Comparison of ENCODE assay signal across 28 cellular contexts in genomic region chr2:109343460-109343859, GRCh38.
DNase-seq lines count a peak whose midpoint lies in the region; ATAC-seq, FAIRE-seq and TF ChIP-seq lines count a peak whose summit lies in the region.
"Had no signal": no experiment of that assay in that cellular context is flagged by ENCODE, and none has a peak within 500 bp of the region (broad histone marks: within the 10 kb centered on the region; RNA-seq: fewer than 3 reads in every experiment).

No MANE protein-coding gene starts in this region.

- peak overlapping the region in 9 of 11 experiments; percentile 29 to 97 (median 95); a peak in 13 of 22 replicates for H3K4me2 ChIP-seq in BLaER1 treated with 17β-estradiol and CSF1 and Interleukin-3, amounts not matched to agents 10 nM and 100 nM
- H3K4me2 ChIP-seq in H1 (ENCODE audit: insufficient read depth in 1 of 2, low read depth in 2 of 2, low read length in 2 of 2) = no peak overlapping the region
- H3K4me2 ChIP-seq in neural progenitor cell = peak overlapping the region; percentile 7
- H3K4me2 ChIP-seq in HepG2 (ENCODE audit: low read depth, low read length) = no peak overlapping the region
- H3K4me2 ChIP-seq: A549, KMS-11 had no signal

- no peak overlapping the region for H3K27ac ChIP-seq in BLaER1 treated with 17β-estradiol and CSF1 and Interleukin-3, amounts not matched to agents 10 nM and 100 nM
- H3K27ac ChIP-seq in H1 (ENCODE audit: low read depth, low read length) (no peak overlapping the region), neural progenitor cell (no peak overlapping the region), HepG2 (ENCODE audit: extremely low read length, insufficient read depth, low read length) (no peak overlapping the region)
- H3K27ac ChIP-seq: A549, C4-2B, KMS-11, SJSA1 had no signal

- no peak overlapping the region for H3K9ac ChIP-seq in BLaER1 treated with 17β-estradiol and CSF1 and Interleukin-3, amounts not matched to agents 10 nM and 100 nM
- H3K9ac ChIP-seq in H1 (replicated peaks in 1 of 4; ENCODE audit: extremely low read depth in 1 of 4, low read depth in 3 of 4, low read length in 3 of 4) (no peak overlapping the region), neural progenitor cell (no peak overlapping the region), HepG2 (ENCODE audit: insufficient read depth, low read depth, low read length) (no peak overlapping the region)
- H3K9ac ChIP-seq: KMS-11 had no signal

- H4K8ac ChIP-seq in H1 (ENCODE audit: extremely low read depth, insufficient read depth, low read length) = peak overlapping the region; percentile 57

- H3K23ac ChIP-seq in H1 (ENCODE audit: insufficient read length) = no peak overlapping the region

- CTCF ChIA-PET in H1 (lab: Charles Lee; ENCODE audit: partially characterized antibody) = interaction anchor here (2.2 kb wide), 1 partner anchor 10 kb away, joined by 9 read pairs; no protein-coding TSS in a partner anchor
- CTCF ChIA-PET in HepG2 (lab: Yijun Ruan, JAX; ENCODE audit: low intra/inter-chr PET ratio, low total read pairs) = no interaction called here

- FAIRE-seq in H1 (lab: Jason Lieb, UNC) = no peak
- no peak for FAIRE-seq in HepG2 (lab: Jason Lieb, UNC)
- FAIRE-seq: A549, GM12892, H54 had no signal

- no peak for TF ChIP-seq CTCF in H1 (IDR thresholded peaks at IDR 0.05; ENCODE audit: control extremely low read depth in 1 of 3, insufficient read depth in 1 of 3, low read depth in 1 of 3, low read length in 3 of 3)
- TF ChIP-seq CTCF in neural progenitor cell (IDR thresholded peaks at IDR 0.05) = no peak
- TF ChIP-seq CTCF in HepG2 (CRISPR knock-in tag; IDR thresholded peaks at IDR 0.05) = no peak

- in situ Hi-C loops in HepG2 (cut with HindIII; ENCODE audit: extremely low pct_ligation_motif_present, low pct_unique_long_range_greater_than_20kb) = no loop called here

- H3K4me1 Mint-ChIP-seq in neural progenitor cell = peaks cover 43% of the 10 kb centered on the region

- H2AK5ac ChIP-seq in H1 (ENCODE audit: low read depth, low read length) = no peak overlapping the region

- H3K9me3 Mint-ChIP-seq in neural progenitor cell = peaks cover 19% of the 10 kb centered on the region
- H3K9me3 Mint-ChIP-seq: CD8-positive, alpha-beta T cell; IgD-negative memory B cell had no signal

- TF ChIP-seq EP300 in H1 (IDR thresholded peaks at IDR 0.05; ENCODE audit: borderline replicate concordance in 1 of 2, low read depth in 2 of 2, low read length in 2 of 2) (no peak), HepG2 (IDR thresholded peaks at IDR 0.05; ENCODE audit: low read depth in 2 of 2, low read length in 2 of 2) (no peak), HepG2 (CRISPR knock-in tag; IDR thresholded peaks at IDR 0.05; ENCODE audit: borderline replicate concordance) (no peak)

- no peak overlapping the region for H2BK20ac ChIP-seq in H1 (ENCODE audit: low read length)

- H3K4me3 ChIP-seq in BLaER1 treated with 17β-estradiol and CSF1 and Interleukin-3, amounts not matched to agents 10 nM and 100 nM = no peak overlapping the region
- no peak overlapping the region for H3K4me3 ChIP-seq in H1 (ENCODE audit: extremely low read depth in 1 of 4, insufficient read depth in 2 of 4, low read depth in 3 of 4, low read length in 4 of 4)
- H3K4me3 ChIP-seq in neural progenitor cell = no peak overlapping the region
- no peak overlapping the region for H3K4me3 ChIP-seq in HepG2 (replicated peaks in 1 of 3; ENCODE audit: insufficient read depth in 1 of 3, low read depth in 2 of 3, low read length in 3 of 3)
- H3K4me3 ChIP-seq: A549, SJSA1 had no signal

- H3K79me2 ChIP-seq in H1 (ENCODE audit: control insufficient read depth in 1 of 2, insufficient read depth in 2 of 2, low read length in 2 of 2) = no peaks in the 10 kb centered on the region
- no peaks in the 10 kb centered on the region for H3K79me2 ChIP-seq in neural progenitor cell (ENCODE audit: low read depth)
- H3K79me2 ChIP-seq in HepG2 (ENCODE audit: insufficient read depth, low read length) = no peaks in the 10 kb centered on the region

- TF ChIP-seq RAD21 in H1 (IDR thresholded peaks at IDR 0.05 in 1 of 2, conservative IDR thresholded peaks at IDR 0.05 in 1 of 2; ENCODE audit: low read depth in 2 of 2, low read length in 2 of 2) (no peak), HepG2 (CRISPR knock-in tag; IDR thresholded peaks at IDR 0.05) (no peak)

- no peak overlapping the region for H2BK120ac ChIP-seq in H1 (replicated peaks; ENCODE audit: low read depth, low read length)

- no peaks in the 10 kb centered on the region for H3K79me1 ChIP-seq in H1 (ENCODE audit: low read depth, low read length)

- intact Hi-C loops in HepG2 (cut with micrococcal nuclease; ENCODE audit: unreplicated experiment) = no loop called here

- no peak overlapping the region for H3K14ac ChIP-seq in H1 (ENCODE audit: insufficient read length)

- H4K5ac ChIP-seq in H1 (ENCODE audit: insufficient read length, low read depth, low read length) = no peak overlapping the region

- H4K20me1 ChIP-seq in BLaER1 treated with 17β-estradiol and CSF1 and Interleukin-3, amounts not matched to agents 10 nM and 100 nM = peaks cover 0 to 98% (median 90%) of the 10 kb centered on the region in 11 experiments; a peak in 19 of 22 replicates
- H4K20me1 ChIP-seq in H1 (replicated peaks in 1 of 2; ENCODE audit: control insufficient read depth in 1 of 2, insufficient read depth in 2 of 2, low read length in 2 of 2) = no peaks in the 10 kb centered on the region
- H4K20me1 ChIP-seq in neural progenitor cell (ENCODE audit: low read depth) = no peaks in the 10 kb centered on the region
- no peaks in the 10 kb centered on the region for H4K20me1 ChIP-seq in HepG2 (ENCODE audit: insufficient read depth, low read length)

- 86% methylated on average over 5 of the region's 5 CpGs; no CpG with 5 or more reads in 1 of the 2 experiments for WGBS in H1 (ENCODE audit: extremely low coverage in 1 of 2, insufficient coverage in 1 of 2, insufficient read length in 1 of 2, insufficient replicate concordance in 2 of 2, low coverage in 1 of 2, low lambda C conversion rate in 2 of 2, missing lambda C conversion rate in 1 of 2), 2 experiments
- 12% methylated on average over 5 of the region's 5 CpGs for WGBS in HepG2 (ENCODE audit: low lambda C conversion rate)

- no peak overlapping the region for H2BK5ac ChIP-seq in H1 (ENCODE audit: low read depth, low read length)

- peaks cover 0 to 3% (median 0%) of the 10 kb centered on the region in 11 experiments; a peak in 1 of 22 replicates for H3K9me3 ChIP-seq in BLaER1 treated with 17β-estradiol and CSF1 and Interleukin-3, amounts not matched to agents 10 nM and 100 nM (replicated peaks in 1 of 11)
- H3K9me3 ChIP-seq in H1 (ENCODE audit: insufficient read depth in 2 of 2, low read depth in 1 of 2, low read length in 1 of 2) (peaks cover 5% of the 10 kb centered on the region in 2 experiments), neural progenitor cell (ENCODE audit: low read depth) (peaks cover 6% of the 10 kb centered on the region), HepG2 (ENCODE audit: low read length) (no peaks in the 10 kb centered on the region)
- H3K9me3 ChIP-seq: A549, SJSA1 had no signal

- H3K4me3 Mint-ChIP-seq in neural progenitor cell = peak overlapping the region; percentile 8
- H3K4me3 Mint-ChIP-seq: CD8-positive, alpha-beta T cell; IgD-negative memory B cell had no signal

- H4K91ac ChIP-seq in H1 (replicated peaks; ENCODE audit: insufficient read length, low read length) = no peak overlapping the region

- peaks cover 0 to 13% (median 0%) of the 10 kb centered on the region in 11 experiments; a peak in 4 of 22 replicates for H3K36me3 ChIP-seq in BLaER1 treated with 17β-estradiol and CSF1 and Interleukin-3, amounts not matched to agents 10 nM and 100 nM
- H3K36me3 ChIP-seq in H1 (ENCODE audit: control insufficient read depth in 2 of 4, insufficient read depth in 4 of 4, low read length in 3 of 4) = no peaks in the 10 kb centered on the region
- no peaks in the 10 kb centered on the region for H3K36me3 ChIP-seq in neural progenitor cell
- H3K36me3 ChIP-seq in HepG2 (replicated peaks in 1 of 2; ENCODE audit: control insufficient read depth in 1 of 2, insufficient read depth in 2 of 2, low read length in 2 of 2) = no peaks in the 10 kb centered on the region
- H3K36me3 ChIP-seq: SJSA1 had no signal

- DNase-seq in NCI-H2171 (lab: John Stamatoyannopoulos, UW) (peak; percentile 54), H1 (ENCODE audit: low read depth in 1 of 2, low spot score in 2 of 2) (no peak), neural progenitor cell (ENCODE audit: low spot score) (no peak), DMS 273 treated with DMSO at 0.1 percent for 48 hours (lab: John Stamatoyannopoulos, UW) (no peak), 8988T (no peak), HepG2 (ENCODE audit: low spot score) (no peak), DMS53 treated with DMSO at 0.1 percent for 48 hours (lab: John Stamatoyannopoulos, UW; ENCODE audit: unreplicated experiment) (no peak)
- DNase-seq: AML-193; CD8-positive, alpha-beta T cell; DND-41; MM.1S; NCI-H1048; NCI-H1436; NCI-H187; NCI-H2081 treated with DMSO at 0.1 percent for 48 hours; NCI-H446 treated with DMSO at 0.1 percent for 48 hours; NCI-H526; NK-92 treated with Interleukin-12 subunit alpha and Interleukin-12 subunit beta, amount 100 ng/mL, for 24 hours; PC-3 had no signal

- H3F3A ChIP-seq in neural progenitor cell (ENCODE audit: low read depth) = no peaks in the 10 kb centered on the region

- H3K4me1 ChIP-seq in BLaER1 treated with 17β-estradiol and CSF1 and Interleukin-3, amounts not matched to agents 10 nM and 100 nM = peaks cover 58 to 95% (median 93%) of the 10 kb centered on the region in 10 experiments
- H3K4me1 ChIP-seq in H1 (replicated peaks in 1 of 4; ENCODE audit: control insufficient read depth in 3 of 4, insufficient read depth in 4 of 4, low read length in 3 of 4) (no peaks in the 10 kb centered on the region), neural progenitor cell (peaks cover 20% of the 10 kb centered on the region), HepG2 (ENCODE audit: insufficient read depth, low read length) (no peaks in the 10 kb centered on the region)
- H3K4me1 ChIP-seq: A549 had no signal

- no peaks in the 10 kb centered on the region for H3K27me3 ChIP-seq in BLaER1 treated with 17β-estradiol and CSF1 and Interleukin-3, amounts not matched to agents 10 nM and 100 nM
- H3K27me3 ChIP-seq in H1 (replicated peaks in 1 of 4; ENCODE audit: control insufficient read depth in 3 of 4, extremely low read depth in 1 of 4, insufficient read depth in 3 of 4, low read length in 3 of 4) (no peaks in the 10 kb centered on the region), neural progenitor cell (no peaks in the 10 kb centered on the region), HepG2 (ENCODE audit: control insufficient read depth in 1 of 2, insufficient read depth in 2 of 2, low read length in 2 of 2) (peaks cover 0 to 20% of the 10 kb centered on the region in 2 experiments; a peak in 4 of 5 replicates)
- H3K27me3 ChIP-seq: SJSA1 had no signal

- H3K36me3 Mint-ChIP-seq in neural progenitor cell = peaks cover 8% of the 10 kb centered on the region
- H3K36me3 Mint-ChIP-seq: CD8-positive, alpha-beta T cell; IgD-negative memory B cell had no signal

- POLR2A ChIA-PET in H1 (lab: Charles Lee; ENCODE audit: partially characterized antibody) (no interaction called here), HepG2 (lab: Yijun Ruan, JAX) (no interaction called here)

- H3K27me3 Mint-ChIP-seq in neural progenitor cell (ENCODE audit: insufficient read depth, low read depth) = peaks cover 5% of the 10 kb centered on the region

- H3K56ac ChIP-seq in H1 (replicated peaks; ENCODE audit: insufficient read length, low read depth, low read length) = no peak overlapping the region

- no peak overlapping the region for H3K18ac ChIP-seq in H1 (ENCODE audit: extremely low read depth, low read length)

- H3K23me2 ChIP-seq in H1 (ENCODE audit: low read depth, low read length) = no peaks in the 10 kb centered on the region

- H2AFZ ChIP-seq in H1 (ENCODE audit: low read length) = no peak overlapping the region
- H2AFZ ChIP-seq in neural progenitor cell (replicated peaks) = no peak overlapping the region
- no peak overlapping the region for H2AFZ ChIP-seq in HepG2 (ENCODE audit: low read length)

- no peak overlapping the region for H3K4ac ChIP-seq in H1 (replicated peaks; ENCODE audit: insufficient read length, low read depth, low read length)

- no TSS peak for BruUV-seq in HepG2 (replicated peaks; lab: Mats Ljungman, UMichigan)

- ATAC-seq in HepG2 = no peak
- ATAC-seq: A549; CD8-positive, alpha-beta T cell; PC-3; Right ventricle myocardium inferior had no signal

- TF ChIP-seq POLR2A in H1 (IDR thresholded peaks at IDR 0.05; ENCODE audit: control extremely low read depth in 1 of 2, low read depth in 2 of 2, low read length in 2 of 2) = no peak
- no peak for TF ChIP-seq POLR2A in HepG2 (IDR thresholded peaks at IDR 0.05; ENCODE audit: insufficient read depth in 1 of 2, low read depth in 2 of 2, low read length in 2 of 2)

- no peak overlapping the region for H2BK12ac ChIP-seq in H1 (ENCODE audit: low read depth, low read length)

- no peak overlapping the region for H2BK15ac ChIP-seq in H1 (ENCODE audit: low read length)

- H3K27ac Mint-ChIP-seq in neural progenitor cell = peak overlapping the region; percentile 9
- H3K27ac Mint-ChIP-seq: CD8-positive, alpha-beta T cell; IgD-negative memory B cell had no signal

Comparison
In these comparisons a context has a peak if more than half of its experiments do, and no peak if none do; other contexts are left out.
1. H3K4me2 ChIP-seq: peak in BLaER1 treated with 17β-estradiol and CSF1 and Interleukin-3, amounts not matched to agents 10 nM and 100 nM (9 of 11) and neural progenitor cell (single experiment); none in H1 (0 of 2) and HepG2 (single experiment).